1 cellular context compared by ENCODE assay signal in genomic region chr2:213722564-213722963, GRCh38.
TF ChIP-seq lines count a peak whose summit lies in the region.

No MANE protein-coding gene starts in this region.

TF ChIP-seq in GM12878, 131 proteins besides CTCF, POLR2A, EP300 and RAD21 (continued from another document):
- TF ChIP-seq ATF3 (IDR thresholded peaks at IDR 0.05; ENCODE audit: borderline replicate concordance, extremely low read depth, low read depth, low read length) (no peak), YY1 (IDR thresholded peaks at IDR 0.05; ENCODE audit: low read depth, low read length) (no peak), IRF5 (IDR thresholded peaks at IDR 0.05; ENCODE audit: borderline replicate concordance) (no peak), WRNIP1 (IDR thresholded peaks at IDR 0.05; ENCODE audit: borderline replicate concordance, low read depth, low read length) (no peak), NFIC (IDR thresholded peaks at IDR 0.05; ENCODE audit: low read depth, low read length) (no peak), JUNB (IDR thresholded peaks at IDR 0.05) (no peak)
TF ChIP-seq in GM12878: peak in this region for 0.
